In genomic region chr19:2171349-2172145, GRCh38 we compare ENCODE assay signal across 8 cellular contexts. TPM values are rescaled to one million over a fixed set of nuclear protein-coding genes. Genes with fewer than 3 reads are reported as not detected.
DNase-seq lines count a peak whose midpoint lies in the region; ATAC-seq and TF ChIP-seq lines count a peak whose summit lies in the region.

No MANE protein-coding gene starts in this region.

- H3K27me3 Mint-ChIP-seq in activated CD4-positive, alpha-beta T cell treated with anti-CD3 and anti-CD28 coated beads, Interleukin-2, amount 10 ng/mL, durations not matched to agents 24 days and 14 days = no peaks in the 10 kb centered on the region
- H3K27me3 Mint-ChIP-seq in endodermal cell (ENCODE audit: insufficient read depth) = no peaks in the 10 kb centered on the region

- H3K4me3 ChIP-seq in endodermal cell (ENCODE audit: low read length) = no peak overlapping the region

- H3K9ac ChIP-seq in endodermal cell (ENCODE audit: extremely low read depth, low read length, poor library complexity, severe bottlenecking) = no peak overlapping the region

- H3K27me3 ChIP-seq in endodermal cell (ENCODE audit: control insufficient read depth, insufficient read depth, low read length, poor library complexity, severe bottlenecking) = no peaks in the 10 kb centered on the region

- peak overlapping the region; percentile 26 for H3K27ac ChIP-seq in endodermal cell (ENCODE audit: low read depth, low read length)

- peaks cover 34% of the 10 kb centered on the region for H3K36me3 Mint-ChIP-seq in activated CD4-positive, alpha-beta T cell treated with anti-CD3 and anti-CD28 coated beads, Interleukin-2, amount 10 ng/mL, durations not matched to agents 24 days and 14 days (ENCODE audit: low read depth)
- H3K36me3 Mint-ChIP-seq in endodermal cell (ENCODE audit: low read depth) = peaks cover 4% of the 10 kb centered on the region

- H3K9me3 ChIP-seq in endodermal cell (ENCODE audit: control insufficient read depth, low read length) = no peaks in the 10 kb centered on the region

- H3K4me1 ChIP-seq in endodermal cell (ENCODE audit: control insufficient read depth, insufficient read depth, low read length) = peaks cover 20% of the 10 kb centered on the region

- WGBS in endodermal cell (ENCODE audit: insufficient coverage in 1 of 2, insufficient read length in 1 of 2), 2 experiments = 72 to 78% methylated on average over 13 to 27 of the region's 27 CpGs

- peak overlapping the region; percentile 74 for H3K27ac Mint-ChIP-seq in activated CD4-positive, alpha-beta T cell treated with anti-CD3 and anti-CD28 coated beads, Interleukin-2, amount 10 ng/mL, durations not matched to agents 24 days and 14 days
- H3K27ac Mint-ChIP-seq in endodermal cell = peak overlapping the region; percentile 87

- peak; percentile 44 for ATAC-seq in HG03354 (IDR thresholded peaks at IDR 0.05; ENCODE audit: poor library complexity, severe bottlenecking, unreplicated experiment)

- DNase-seq in NCI-H2107 treated with DMSO at 0.1 percent for 48 hours (lab: John Stamatoyannopoulos, UW; ENCODE audit: unreplicated experiment) = peak; percentile 35
- DNase-seq in NCI-H2107 (lab: John Stamatoyannopoulos, UW) = no peak
- peak; percentile 85 for DNase-seq in activated CD4-positive, alpha-beta T cell treated with anti-CD3 and anti-CD28 coated beads, Interleukin-2, amount 10 ng/mL, durations not matched to agents 24 days and 14 days
- peak; percentile 83 for DNase-seq in endodermal cell
- DNase-seq in stimulated activated CD4-positive, alpha-beta T cell treated with anti-CD3 and anti-CD28 coated beads, Interleukin-12 subunit alpha, Interleukin-12 subunit beta, amount 100 ng/mL, for 4 hours = peak; percentile 70
- no peak for DNase-seq in hippocampal formation (lab: John Stamatoyannopoulos, UW)
- no peak for DNase-seq in cerebellar nuclear complex (lab: John Stamatoyannopoulos, UW)

- TF ChIP-seq CTCF in endodermal cell (conservative IDR thresholded peaks at IDR 0.05) = peak; percentile 63

- intact Hi-C loops in activated CD4-positive, alpha-beta T cell treated with anti-CD3 and anti-CD28 coated beads, Interleukin-2, amount 10 ng/mL, durations not matched to agents 24 days and 14 days (cut with micrococcal nuclease) = no loop called here

- peak overlapping the region; percentile 60 for H3K4me3 Mint-ChIP-seq in activated CD4-positive, alpha-beta T cell treated with anti-CD3 and anti-CD28 coated beads, Interleukin-2, amount 10 ng/mL, durations not matched to agents 24 days and 14 days
- no peak overlapping the region for H3K4me3 Mint-ChIP-seq in endodermal cell

- no peaks in the 10 kb centered on the region for H3K36me3 ChIP-seq in endodermal cell (ENCODE audit: control insufficient read depth, insufficient read depth, low read length)

- H3K9me3 Mint-ChIP-seq in activated CD4-positive, alpha-beta T cell treated with anti-CD3 and anti-CD28 coated beads, Interleukin-2, amount 10 ng/mL, durations not matched to agents 24 days and 14 days = no peaks in the 10 kb centered on the region
- H3K9me3 Mint-ChIP-seq in endodermal cell = no peaks in the 10 kb centered on the region

- H3K4me1 Mint-ChIP-seq in activated CD4-positive, alpha-beta T cell treated with anti-CD3 and anti-CD28 coated beads, Interleukin-2, amount 10 ng/mL, durations not matched to agents 24 days and 14 days = peaks cover 45% of the 10 kb centered on the region
- peaks cover 32% of the 10 kb centered on the region for H3K4me1 Mint-ChIP-seq in endodermal cell

RNA-seq across cellular contexts. Expression of gene DOT1L, which starts 7.8 kb away (rescaled TPM):
- total RNA-seq in activated CD4-positive, alpha-beta T cell treated with anti-CD3 and anti-CD28 coated beads, Interleukin-2, amount 10 ng/mL, durations not matched to agents 24 days and 14 days = 127 and 137 TPM in 2 replicates
- 100 to 1,000 TPM in 1 of 2 donors, 10 to 100 TPM in 1; 84.3 to 102 TPM for total RNA-seq in endodermal cell
- polyA plus RNA-seq in endodermal cell (2013, experiment 1 of 2) = 78.1 TPM
- 65.1 TPM for polyA plus RNA-seq in endodermal cell (2013, experiment 2 of 2)

RNA-seq across cellular contexts. Expression of gene AP3D1, which starts 20.2 kb away (rescaled TPM):
- total RNA-seq in activated CD4-positive, alpha-beta T cell treated with anti-CD3 and anti-CD28 coated beads, Interleukin-2, amount 10 ng/mL, durations not matched to agents 24 days and 14 days = 104 and 113 TPM in 2 replicates
- total RNA-seq in endodermal cell = 100 to 1,000 TPM; 162 to 181 TPM
- 115 TPM for polyA plus RNA-seq in endodermal cell (2013, experiment 1 of 2)
- polyA plus RNA-seq in endodermal cell (2013, experiment 2 of 2) = 103 TPM

Comparison
In these comparisons a context has a peak if more than half of its experiments do, and no peak if none do; other contexts are left out.
1. DNase-seq: peak in NCI-H2107 treated with DMSO at 0.1 percent for 48 hours (single experiment), activated CD4-positive, alpha-beta T cell treated with anti-CD3 and anti-CD28 coated beads, Interleukin-2, amount 10 ng/mL, durations not matched to agents 24 days and 14 days (single experiment), endodermal cell (single experiment) and stimulated activated CD4-positive, alpha-beta T cell treated with anti-CD3 and anti-CD28 coated beads, Interleukin-12 subunit alpha, Interleukin-12 subunit beta, amount 100 ng/mL, for 4 hours (single experiment); none in NCI-H2107 (single experiment), hippocampal formation (0 of 2) and cerebellar nuclear complex (0 of 2).